8 cellular contexts compared by ENCODE assay signal in genomic region chr6:108115598-108116058, GRCh38. TPM values are rescaled to one million over a fixed set of nuclear protein-coding genes. Genes with fewer than 3 reads are reported as not detected.
A peak's percentile ranks its signal among the peaks of the same experiment; 100 is the strongest.
DNase-seq lines count a peak whose midpoint lies in the region; ATAC-seq, FAIRE-seq and TF ChIP-seq lines count a peak whose summit lies in the region.

No MANE protein-coding gene starts in this region.

- H4K91ac ChIP-seq in H1 (replicated peaks; ENCODE audit: insufficient read length, low read length): no peak overlapping the region

- H2BK5ac ChIP-seq in H1 (ENCODE audit: low read depth, low read length): no peak overlapping the region

- H3K36me3 Mint-ChIP-seq in CD14-positive monocyte: peaks cover 23 to 24% of the 10 kb centered on the region in 2 donors
- H3K36me3 Mint-ChIP-seq in natural killer cell treated with Interleukin-12 subunit alpha and Interleukin-12 subunit beta and Interleukin-15 and Interleukin-18, amount 100 ng/mL, for 72 hours: peaks cover 6% of the 10 kb centered on the region

- no peak overlapping the region for H4K5ac ChIP-seq in H1 (ENCODE audit: insufficient read length, low read depth, low read length)

- H2BK15ac ChIP-seq in H1 (ENCODE audit: low read length): no peak overlapping the region

- H3K9ac ChIP-seq in H1 (replicated peaks in 1 of 4; ENCODE audit: extremely low read depth in 1 of 4, low read depth in 3 of 4, low read length in 3 of 4): no peak overlapping the region

- CTCF ChIA-PET in H1 (lab: Charles Lee; ENCODE audit: partially characterized antibody): interaction anchor here (0.6 to 6.8 kb wide), 16 partner anchors 8 to 415 kb away, joined by 3 to 85 read pairs (median 4); partner anchors contain the start of gene NR2E1

- peaks cover 96 to 99% (median 98%) of the 10 kb centered on the region in 3 donors for H3K27me3 Mint-ChIP-seq in CD14-positive monocyte (ENCODE audit: low read depth in 3 of 3)
- peaks cover 54 to 82% of the 10 kb centered on the region in 2 donors for H3K27me3 Mint-ChIP-seq in natural killer cell treated with Interleukin-12 subunit alpha and Interleukin-12 subunit beta and Interleukin-15 and Interleukin-18, amount 100 ng/mL, for 72 hours

- H3K27ac ChIP-seq in H1 (ENCODE audit: low read depth, low read length): no peak overlapping the region

- TF ChIP-seq CTCF in CD14-positive monocyte (IDR thresholded peaks at IDR 0.05): peak; percentile 41
- peak; percentile 59 for TF ChIP-seq CTCF in GM13977 (IDR thresholded peaks at IDR 0.05; ENCODE audit: extremely low read depth, insufficient read depth, missing control alignments)
- peak in 2 of 3 experiments; percentile 51 to 69; a peak in 3 of 4 replicates for TF ChIP-seq CTCF in H1 (IDR thresholded peaks at IDR 0.05; ENCODE audit: control extremely low read depth in 1 of 3, insufficient read depth in 1 of 3, low read depth in 1 of 3, low read length in 3 of 3)
- TF ChIP-seq CTCF in lower leg skin (IDR thresholded peaks at IDR 0.05): no peak

- no peaks in the 10 kb centered on the region for H3K79me2 ChIP-seq in H1 (ENCODE audit: control insufficient read depth in 1 of 2, insufficient read depth in 2 of 2, low read length in 2 of 2)

- peaks cover 0 to 37% (median 23%) of the 10 kb centered on the region in 4 experiments; a peak in 6 of 7 replicates for H3K4me1 ChIP-seq in H1 (replicated peaks in 1 of 4; ENCODE audit: control insufficient read depth in 3 of 4, insufficient read depth in 4 of 4, low read length in 3 of 4)

- peaks cover 66 to 88% (median 84%) of the 10 kb centered on the region in 4 experiments for H3K27me3 ChIP-seq in H1 (replicated peaks in 1 of 4; ENCODE audit: control insufficient read depth in 3 of 4, extremely low read depth in 1 of 4, insufficient read depth in 3 of 4, low read length in 3 of 4)

- no peak overlapping the region for H2AK5ac ChIP-seq in H1 (ENCODE audit: low read depth, low read length)

- in situ Hi-C loops in GM13977 (cut with MboI; ENCODE audit: low pct_unique_long_range_greater_than_20kb, low sequenced_read_pairs, unreplicated experiment): loop anchor here (5.0 to 25.0 kb wide), 2 partner anchors 47 to 372 kb away; no protein-coding TSS in a partner anchor

- H3K36me3 ChIP-seq in H1 (ENCODE audit: control insufficient read depth in 2 of 4, insufficient read depth in 4 of 4, low read length in 3 of 4): peaks cover 0 to 5% (median 0%) of the 10 kb centered on the region in 4 experiments; a peak in 1 of 8 replicates

- no peak overlapping the region for H2AFZ ChIP-seq in H1 (ENCODE audit: low read length)

- H3K9me3 ChIP-seq in H1 (ENCODE audit: insufficient read depth in 2 of 2, low read depth in 1 of 2, low read length in 1 of 2): no peaks in the 10 kb centered on the region

- H3K4ac ChIP-seq in H1 (replicated peaks; ENCODE audit: insufficient read length, low read depth, low read length): no peak overlapping the region

- POLR2A ChIA-PET in H1 (lab: Charles Lee; ENCODE audit: partially characterized antibody): interaction anchor here (1.1 to 1.8 kb wide), 3 partner anchors 41 to 59 kb away, joined by 4 to 7 read pairs (median 5); no protein-coding TSS in a partner anchor

- peaks cover 2 to 54% (median 31%) of the 10 kb centered on the region in 7 donors for H3K9me3 Mint-ChIP-seq in CD14-positive monocyte
- H3K9me3 Mint-ChIP-seq in natural killer cell treated with Interleukin-12 subunit alpha and Interleukin-12 subunit beta and Interleukin-15 and Interleukin-18, amount 100 ng/mL, for 72 hours: no peaks in the 10 kb centered on the region

- H3K23ac ChIP-seq in H1 (ENCODE audit: insufficient read length): no peak overlapping the region

- H3K23me2 ChIP-seq in H1 (ENCODE audit: low read depth, low read length): peaks cover 14% of the 10 kb centered on the region

- H3K27ac Mint-ChIP-seq in CD14-positive monocyte: no peak overlapping the region
- no peak overlapping the region for H3K27ac Mint-ChIP-seq in natural killer cell treated with Interleukin-12 subunit alpha and Interleukin-12 subunit beta and Interleukin-15 and Interleukin-18, amount 100 ng/mL, for 72 hours

- peaks cover 58% of the 10 kb centered on the region for H3K4me1 Mint-ChIP-seq in CD14-positive monocyte
- H3K4me1 Mint-ChIP-seq in natural killer cell treated with Interleukin-12 subunit alpha and Interleukin-12 subunit beta and Interleukin-15 and Interleukin-18, amount 100 ng/mL, for 72 hours (ENCODE audit: low read depth in 2 of 2): peaks cover 31 to 41% of the 10 kb centered on the region in 2 donors

- 6% methylated on average over 20 of the region's 20 CpGs; no CpG with 5 or more reads in 1 of the 2 experiments for whole genome bisulfite sequencing in H1 (ENCODE audit: extremely low coverage in 1 of 2, insufficient coverage in 1 of 2, insufficient read length in 1 of 2, insufficient replicate concordance in 2 of 2, low coverage in 1 of 2, low lambda C conversion rate in 2 of 2, missing lambda C conversion rate in 1 of 2), 2 experiments
- whole genome bisulfite sequencing in lower leg skin, 2 donors: 14 to 22% methylated on average over 20 of the region's 20 CpGs

- H3K4me3 ChIP-seq in H1 (ENCODE audit: extremely low read depth in 1 of 4, insufficient read depth in 2 of 4, low read depth in 3 of 4, low read length in 4 of 4) (peak overlapping the region in 1 of 4 experiments; percentile 57; a peak in 2 of 8 replicates), lower leg skin (ENCODE audit: low read depth, poor library complexity, severe bottlenecking) (no peak overlapping the region)

- no peak overlapping the region for H3K18ac ChIP-seq in H1 (ENCODE audit: extremely low read depth, low read length)

- no peaks in the 10 kb centered on the region for H3K79me1 ChIP-seq in H1 (ENCODE audit: low read depth, low read length)

- no peak overlapping the region for H3K56ac ChIP-seq in H1 (replicated peaks; ENCODE audit: insufficient read length, low read depth, low read length)

- no peak overlapping the region for H2BK20ac ChIP-seq in H1 (ENCODE audit: low read length)

- peak; percentile 60 to 62 for TF ChIP-seq RAD21 in H1 (IDR thresholded peaks at IDR 0.05 in 1 of 2, conservative IDR thresholded peaks at IDR 0.05 in 1 of 2; ENCODE audit: low read depth in 2 of 2, low read length in 2 of 2)

- intact Hi-C loops in CD14-positive monocyte (cut with micrococcal nuclease) (loop anchor here in 1 of 2 donors (10.0 kb wide), 1 partner anchor 409 kb away; no protein-coding TSS in a partner anchor), lower leg skin (cut with DNase I; ENCODE audit: low total_unique reads) (loop anchor here (10.0 kb wide), 2 partner anchors 379 to 409 kb away; no protein-coding TSS in a partner anchor)

- peak overlapping the region; percentile 70; the same call in 1 of the 2 replicates for H2BK12ac ChIP-seq in H1 (ENCODE audit: low read depth, low read length)

- H3K4me2 ChIP-seq in H1 (ENCODE audit: insufficient read depth in 1 of 2, low read depth in 2 of 2, low read length in 2 of 2): peak overlapping the region; percentile 78 to 89; a peak in 3 of 4 replicates

- H2BK120ac ChIP-seq in H1 (replicated peaks; ENCODE audit: low read depth, low read length): no peak overlapping the region

- TF ChIP-seq POLR2A in H1 (IDR thresholded peaks at IDR 0.05; ENCODE audit: control extremely low read depth in 1 of 2, low read depth in 2 of 2, low read length in 2 of 2) (no peak), lower leg skin (IDR thresholded peaks at IDR 0.05) (no peak)

- H3K4me3 Mint-ChIP-seq in CD14-positive monocyte: peak overlapping the region; percentile 80 to 99
- peak overlapping the region; percentile 68 for H3K4me3 Mint-ChIP-seq in natural killer cell treated with Interleukin-12 subunit alpha and Interleukin-12 subunit beta and Interleukin-15 and Interleukin-18, amount 100 ng/mL, for 72 hours

- ATAC-seq in natural killer cell treated with Interleukin-12 subunit alpha and Interleukin-12 subunit beta and Interleukin-15 and Interleukin-18, amount 100 ng/mL, for 72 hours: no peak
- no peak for ATAC-seq in GM18909 (IDR thresholded peaks at IDR 0.05; ENCODE audit: poor library complexity, unreplicated experiment)
- ATAC-seq in GM19351 (IDR thresholded peaks at IDR 0.05; ENCODE audit: unreplicated experiment): no peak

- DNase-seq in CD14-positive monocyte (ENCODE audit: low spot score) (no peak), GM13977 (ENCODE audit: low spot score) (peak; percentile 65), RPMI8226 (peak; percentile 57), H1 (ENCODE audit: low read depth in 1 of 2, low spot score in 2 of 2) (peak in 1 of 2 experiments; percentile 68), lower leg skin (ENCODE audit: low spot score in 2 of 2) (no peak)
- no peak for DNase-seq in natural killer cell treated with Interleukin-12 subunit alpha and Interleukin-12 subunit beta and Interleukin-15 and Interleukin-18, amount 100 ng/mL, for 72 hours (ENCODE audit: low spot score)

- H4K20me1 ChIP-seq in H1 (replicated peaks in 1 of 2; ENCODE audit: control insufficient read depth in 1 of 2, insufficient read depth in 2 of 2, low read length in 2 of 2): peaks cover 3 to 16% of the 10 kb centered on the region in 2 experiments

- no peak for FAIRE-seq in H1 (lab: Jason Lieb, UNC)

- no peak overlapping the region for H4K8ac ChIP-seq in H1 (ENCODE audit: extremely low read depth, insufficient read depth, low read length)

- H3K14ac ChIP-seq in H1 (ENCODE audit: insufficient read length): no peak overlapping the region

- no peak for TF ChIP-seq EP300 in H1 (IDR thresholded peaks at IDR 0.05; ENCODE audit: borderline replicate concordance in 1 of 2, low read depth in 2 of 2, low read length in 2 of 2)

RNA-seq across cellular contexts. Expression of gene OSTM1, which starts 41.1 kb away (rescaled TPM):
- 10 to 100 TPM; 49.7 to 60.1 TPM for polyA plus RNA-seq in CD14-positive monocyte
- 26.1 and 30.3 TPM in 2 replicates for total RNA-seq in H1 (2021; fragmentation: NEBNext Ultra II Directional; extraction: Animal tissue kit (Norgen Biotek cat#: 25700))
- 17.7 and 26.1 TPM in 2 replicates for polyA plus RNA-seq in H1 (2011; rRNA removed)
- polyA plus RNA-seq in H1 (2011; cell fraction: cytosol; rRNA removed): 9.2 TPM
- polyA plus RNA-seq in H1 (2011; cell fraction: nucleus; rRNA removed): 29.5 TPM
- 15.8 to 24.3 TPM (median 20.7 TPM) in 4 replicates for polyA plus RNA-seq in H1 (2012, experiment 1 of 2)
- 2.6 TPM for polyA plus RNA-seq in H1 (2012, experiment 2 of 2)
- 17.8 TPM for polyA plus RNA-seq in H1 (2013, experiment 1 of 2)
- 21.8 TPM for polyA plus RNA-seq in H1 (2013, experiment 2 of 2)
- polyA minus RNA-seq in H1 (2011; rRNA and poly(A)+ RNA removed): 6.9 and 18.7 TPM in 2 replicates
- polyA minus RNA-seq in H1 (2011; cell fraction: cytosol; rRNA and poly(A)+ RNA removed): 25.5 TPM
- polyA minus RNA-seq in H1 (2011; cell fraction: nucleus; rRNA and poly(A)+ RNA removed): 41.0 TPM
- 10 to 100 TPM; 37.7 to 55.6 TPM for total RNA-seq in natural killer cell treated with Interleukin-12 subunit alpha and Interleukin-12 subunit beta and Interleukin-15 and Interleukin-18, amount 100 ng/mL, for 72 hours
- total RNA-seq in lower leg skin: 100 to 1,000 TPM in 1 of 4 donors, 10 to 100 TPM in 3; 21.0 to 134 (median 61.6) TPM

RNA-seq across cellular contexts. Expression of gene NR2E1, which starts 50.2 kb away (rescaled TPM):
- not detected for polyA plus RNA-seq in CD14-positive monocyte
- not detected in 2 replicates for total RNA-seq in H1 (2021; fragmentation: NEBNext Ultra II Directional; extraction: Animal tissue kit (Norgen Biotek cat#: 25700))
- polyA plus RNA-seq in H1 (2011; rRNA removed): not detected in 2 replicates
- polyA plus RNA-seq in H1 (2011; cell fraction: cytosol; rRNA removed): not detected
- not detected for polyA plus RNA-seq in H1 (2011; cell fraction: nucleus; rRNA removed)
- polyA plus RNA-seq in H1 (2012, experiment 1 of 2): not detected in 4 replicates
- not detected for polyA plus RNA-seq in H1 (2012, experiment 2 of 2)
- not detected for polyA plus RNA-seq in H1 (2013, experiment 1 of 2)
- not detected for polyA plus RNA-seq in H1 (2013, experiment 2 of 2)
- not detected in 2 replicates for polyA minus RNA-seq in H1 (2011; rRNA and poly(A)+ RNA removed)
- not detected for polyA minus RNA-seq in H1 (2011; cell fraction: cytosol; rRNA and poly(A)+ RNA removed)
- not detected for polyA minus RNA-seq in H1 (2011; cell fraction: nucleus; rRNA and poly(A)+ RNA removed)
- not detected for total RNA-seq in natural killer cell treated with Interleukin-12 subunit alpha and Interleukin-12 subunit beta and Interleukin-15 and Interleukin-18, amount 100 ng/mL, for 72 hours
- not detected for total RNA-seq in lower leg skin

Comparison
In these comparisons a context has a peak if more than half of its experiments do, and no peak if none do; other contexts are left out.
1. DNase-seq: peak in GM13977 (single experiment) and RPMI8226 (single experiment); none in CD14-positive monocyte (single experiment), natural killer cell treated with Interleukin-12 subunit alpha and Interleukin-12 subunit beta and Interleukin-15 and Interleukin-18, amount 100 ng/mL, for 72 hours (single experiment) and lower leg skin (0 of 2).
2. CTCF ChIP-seq: peak in CD14-positive monocyte (single experiment), GM13977 (single experiment) and H1 (2 of 3); none in lower leg skin (0 of 3).